In genomic region chr4:108193891-108194672, GRCh38 we compare ENCODE assay signal across 18 cellular contexts. TPM values are rescaled to one million over a fixed set of nuclear protein-coding genes. Genes with fewer than 3 reads are reported as not detected.
A peak's percentile ranks its signal among the peaks of the same experiment; 100 is the strongest.
DNase-seq lines count a peak whose midpoint lies in the region; ATAC-seq, FAIRE-seq and TF ChIP-seq lines count a peak whose summit lies in the region.
"Had no signal": no experiment of that assay in that cellular context is flagged by ENCODE, and none has a peak within 500 bp of the region (broad histone marks: within the 10 kb centered on the region; RNA-seq: fewer than 3 reads in every experiment).

No MANE protein-coding gene starts in this region.

- H3K56ac ChIP-seq in H9 (ENCODE audit: insufficient read length, low read depth, low read length) = no peak overlapping the region

- H3K4me3 Mint-ChIP-seq in H9 = no peak overlapping the region
- H3K4me3 Mint-ChIP-seq: activated naive CD4-positive, alpha-beta T cell treated with anti-CD3 and anti-CD28 coated beads, Interleukin-2, amount 10 ng/mL, durations not matched to agents 7 days and 5 days; nephron had no signal

- H3K9me3 Mint-ChIP-seq in H9 = peaks cover 2 to 16% of the 10 kb centered on the region in 2 experiments; a peak in 2 of 5 replicates
- H3K9me3 Mint-ChIP-seq: activated naive CD4-positive, alpha-beta T cell treated with anti-CD3 and anti-CD28 coated beads, Interleukin-2, amount 10 ng/mL, durations not matched to agents 7 days and 5 days; nephron had no signal

- H3K4ac ChIP-seq in H9 (ENCODE audit: low read depth, low read length) = no peak overlapping the region

- no peak overlapping the region for H2BK120ac ChIP-seq in H9 (ENCODE audit: low read depth, low read length, poor library complexity, severe bottlenecking)

- no peak for FAIRE-seq in urothelium cell line (lab: Jason Lieb, UNC)

- no peak overlapping the region for H3K9ac ChIP-seq in H9 (ENCODE audit: extremely low read depth, insufficient read length, low read length)

- no peak overlapping the region for H2BK20ac ChIP-seq in H9 (ENCODE audit: low read depth, low read length, poor library complexity, severe bottlenecking)

- DNase-seq in H9 = peak; percentile 41
- DNase-seq in NCI-H69 (lab: John Stamatoyannopoulos, UW) = peak; percentile 89
- peak; percentile 11 for DNase-seq in fibroblast of mammary gland (ENCODE audit: low read depth)
- DNase-seq in retinal pigment epithelial cell (ENCODE audit: low read depth) = peak; percentile 54
- DNase-seq in urothelium cell line (ENCODE audit: low spot score) = no peak
- DNase-seq: activated CD4-positive, alpha-beta T cell treated with anti-CD3 and anti-CD28 coated beads for 1 hour; activated CD8-positive, alpha-beta memory T cell treated with anti-CD3 and anti-CD28 coated beads, Interleukin-2, amount 50 U/mL, for 4 hours; activated naive CD4-positive, alpha-beta T cell treated with anti-CD3 and anti-CD28 coated beads, Interleukin-2, amount 10 ng/mL, durations not matched to agents 7 days and 5 days; C1 segment of cervical spinal cord; lower lobe of right lung; NCI-H2171; SHP77; sigmoid colon; stimulated activated CD4-positive, alpha-beta T cell treated with anti-CD3 and anti-CD28 coated beads, Interleukin-2, amount 100 ng/mL, for 48 hours had no signal

- no peak overlapping the region for H2BK5ac ChIP-seq in H9 (ENCODE audit: insufficient read length, low read length)

- no peak overlapping the region for H3K14ac ChIP-seq in H9 (ENCODE audit: insufficient read depth, low read length)

- H2BK15ac ChIP-seq in H9 (ENCODE audit: low read depth, low read length) = no peak overlapping the region

- peaks cover 21 to 29% of the 10 kb centered on the region in 2 experiments for H3K4me1 Mint-ChIP-seq in H9

- no peaks in the 10 kb centered on the region for H3K79me1 ChIP-seq in H9 (ENCODE audit: insufficient read depth, low read depth, low read length, poor library complexity, severe bottlenecking)

- H2AFZ ChIP-seq in H9 (ENCODE audit: low read length) = no peak overlapping the region

- H3K18ac ChIP-seq in H9 (ENCODE audit: insufficient read length, low read depth, low read length) = no peak overlapping the region

- H3K36me3 Mint-ChIP-seq in H9 (ENCODE audit: insufficient read depth in 1 of 3, low read depth in 3 of 3) = no peaks in the 10 kb centered on the region; a peak in 1 of 7 replicates
- H3K36me3 Mint-ChIP-seq: activated naive CD4-positive, alpha-beta T cell treated with anti-CD3 and anti-CD28 coated beads, Interleukin-2, amount 10 ng/mL, durations not matched to agents 7 days and 5 days had no signal

- H4K8ac ChIP-seq in H9 (replicated peaks; ENCODE audit: insufficient read length, low read depth, low read length) = no peak overlapping the region

- peaks cover 95% of the 10 kb centered on the region for H3K27me3 Mint-ChIP-seq in H9 (ENCODE audit: low read depth)
- H3K27me3 Mint-ChIP-seq: activated naive CD4-positive, alpha-beta T cell treated with anti-CD3 and anti-CD28 coated beads, Interleukin-2, amount 10 ng/mL, durations not matched to agents 7 days and 5 days had no signal

- no peak overlapping the region for H3K23ac ChIP-seq in H9 (ENCODE audit: insufficient read length, low read depth, low read length)

- no peaks in the 10 kb centered on the region for H3K9me3 ChIP-seq in H9 (ENCODE audit: control insufficient read depth, low read depth, low read length)
- H3K9me3 ChIP-seq: breast epithelium, lower lobe of right lung, sigmoid colon had no signal

- no peak overlapping the region for H2BK12ac ChIP-seq in H9 (ENCODE audit: insufficient read length, low read depth, low read length)

- no peaks in the 10 kb centered on the region for H3K79me2 ChIP-seq in H9 (ENCODE audit: insufficient read depth, low read length)

- H3K4me1 ChIP-seq in H9 (ENCODE audit: insufficient read depth, low read length) = no peaks in the 10 kb centered on the region
- H3K4me1 ChIP-seq: breast epithelium, lower lobe of right lung, sigmoid colon had no signal

- no peak overlapping the region for H4K5ac ChIP-seq in H9 (ENCODE audit: insufficient read length, low read depth, low read length)

- H3T11ph ChIP-seq in H9 (ENCODE audit: low read length) = no peak overlapping the region

- peak overlapping the region in 1 of 3 experiments; percentile 71; a peak in 1 of 7 replicates for H3K27ac Mint-ChIP-seq in H9
- H3K27ac Mint-ChIP-seq: activated naive CD4-positive, alpha-beta T cell treated with anti-CD3 and anti-CD28 coated beads, Interleukin-2, amount 10 ng/mL, durations not matched to agents 7 days and 5 days had no signal

- ATAC-seq in GM18909 (IDR thresholded peaks at IDR 0.05; ENCODE audit: poor library complexity, unreplicated experiment) = no peak
- ATAC-seq in HG02759 (IDR thresholded peaks at IDR 0.05; ENCODE audit: unreplicated experiment) = no peak
- ATAC-seq: lower lobe of right lung had no signal

- peaks cover 25% of the 10 kb centered on the region for H3K27me3 ChIP-seq in H9 (ENCODE audit: insufficient read depth, low read length)
- H3K27me3 ChIP-seq: breast epithelium, sigmoid colon had no signal

- H3K4me3 ChIP-seq in fibroblast of mammary gland (ENCODE audit: control insufficient read depth, low read depth, low read length) = no peak overlapping the region
- H3K4me3 ChIP-seq in retinal pigment epithelial cell (ENCODE audit: low read length) = no peak overlapping the region
- H3K4me3 ChIP-seq: breast epithelium, lower lobe of right lung, sigmoid colon had no signal

- H3K23me2 ChIP-seq in H9 (ENCODE audit: insufficient read length, low read depth, low read length, poor library complexity, severe bottlenecking) = no peaks in the 10 kb centered on the region

- H2AK5ac ChIP-seq in H9 (ENCODE audit: insufficient read length, low read length) = no peak overlapping the region

- H4K20me1 ChIP-seq in H9 (ENCODE audit: control insufficient read depth, insufficient read depth, insufficient read length) = no peaks in the 10 kb centered on the region

- H4K91ac ChIP-seq in H9 (ENCODE audit: insufficient read length, low read depth, low read length) = no peak overlapping the region

- H3K27ac ChIP-seq in H9 (ENCODE audit: insufficient read length, low read depth, low read length) = no peak overlapping the region
- H3K27ac ChIP-seq: lower lobe of right lung, sigmoid colon had no signal

- TF ChIP-seq CTCF in H9 (conservative IDR thresholded peaks at IDR 0.05) (no peak), fibroblast of mammary gland (conservative IDR thresholded peaks at IDR 0.05; ENCODE audit: control insufficient read depth, insufficient read depth, low read depth, low read length) (no peak), retinal pigment epithelial cell (conservative IDR thresholded peaks at IDR 0.05; ENCODE audit: low read depth, low read length) (no peak)

- no CpG with 5 or more reads among the region's 4 CpGs for WGBS in H9 (ENCODE audit: extremely low coverage, insufficient read length, low lambda C conversion rate)

- H3K4me2 ChIP-seq in H9 (ENCODE audit: insufficient read depth, insufficient read length, low read length) = no peak overlapping the region

RNA-seq across cellular contexts. Expression of gene LEF1, which starts 25.4 kb away (rescaled TPM):
- total RNA-seq in H9 (2021) = 2.5 and 3.4 TPM in 2 replicates
